8 cellular contexts compared by ENCODE assay signal in genomic region chr22:29307658-29308147, GRCh38. TPM values are rescaled to one million over a fixed set of nuclear protein-coding genes. Genes with fewer than 3 reads are reported as not detected.
DNase-seq lines count a peak whose midpoint lies in the region; ATAC-seq and TF ChIP-seq lines count a peak whose summit lies in the region.

No MANE protein-coding gene starts in this region.

- DNase-seq in CD8-positive, alpha-beta T cell = no peak
- no peak for DNase-seq in Peyer's patch
- no peak for DNase-seq in esophagus muscularis mucosa (ENCODE audit: extremely low spot score)
- DNase-seq in ovary = no peak
- DNase-seq in pons (ENCODE audit: low spot score) = no peak
- DNase-seq in stimulated activated CD4-positive, alpha-beta T cell treated with anti-CD3 and anti-CD28 coated beads, Interleukin-2, amount 100 ng/mL, for 48 hours = no peak

- H3K4me3 Mint-ChIP-seq in CD8-positive, alpha-beta T cell = peak overlapping the region; percentile 82

- H3K27ac ChIP-seq in CD8-positive, alpha-beta T cell (ENCODE audit: low read depth, low read length) = no peak overlapping the region
- H3K27ac ChIP-seq in Peyer's patch (peak overlapping the region; percentile 75 to 90 (median 84)), esophagus muscularis mucosa (replicated peaks in 1 of 4) (peak overlapping the region; percentile 92 to 97 (median 94)), ovary (peak overlapping the region; percentile 46 to 75)

- peaks cover 15% of the 10 kb centered on the region for H3K4me1 Mint-ChIP-seq in CD8-positive, alpha-beta T cell (ENCODE audit: low read depth)

- POLR2A ChIA-PET in CD8-positive, alpha-beta T cell (lab: Charles Lee) = no interaction called here

- no peak overlapping the region for H3K27ac Mint-ChIP-seq in CD8-positive, alpha-beta T cell

- H3K9me3 ChIP-seq in CD8-positive, alpha-beta T cell (ENCODE audit: low read length) = no peaks in the 10 kb centered on the region
- H3K9me3 ChIP-seq in Peyer's patch (no peaks in the 10 kb centered on the region), esophagus muscularis mucosa (no peaks in the 10 kb centered on the region), ovary (no peaks in the 10 kb centered on the region)

- TF ChIP-seq CTCF in CD8-positive, alpha-beta T cell (IDR thresholded peaks at IDR 0.05) = no peak
- TF ChIP-seq CTCF in Peyer's patch (IDR thresholded peaks at IDR 0.05) (no peak), esophagus muscularis mucosa (IDR thresholded peaks at IDR 0.05) (no peak), ovary (IDR thresholded peaks at IDR 0.05) (no peak)

- H3K27me3 ChIP-seq in CD8-positive, alpha-beta T cell (ENCODE audit: insufficient read depth, low read length) = peaks cover 6% of the 10 kb centered on the region
- H3K27me3 ChIP-seq in Peyer's patch = no peaks in the 10 kb centered on the region
- no peaks in the 10 kb centered on the region for H3K27me3 ChIP-seq in esophagus muscularis mucosa
- H3K27me3 ChIP-seq in ovary = no peaks in the 10 kb centered on the region

- CTCF ChIA-PET in CD8-positive, alpha-beta T cell (lab: Charles Lee) = no interaction called here

- intact Hi-C loops in CD8-positive, alpha-beta T cell (cut with DNase I, micrococcal nuclease) = no loop called here
- intact Hi-C loops in esophagus muscularis mucosa (cut with DNase I) (loop anchor here (2.0 kb wide), 2 partner anchors 39 to 81 kb away; partner anchors contain the start of genes AP1B1 and EWSR1), ovary (cut with DNase I) (no loop called here)

- peaks cover 25% of the 10 kb centered on the region for H3K27me3 Mint-ChIP-seq in CD8-positive, alpha-beta T cell (ENCODE audit: low read depth)

- 59% methylated on average over 7 of the region's 17 CpGs for WGBS in esophagus muscularis mucosa
- WGBS in ovary, 3 donors = 76 to 83% (median 81%) methylated on average over 16 to 17 of the region's 17 CpGs

- no peaks in the 10 kb centered on the region for H3K36me3 ChIP-seq in CD8-positive, alpha-beta T cell (ENCODE audit: insufficient read depth, low read length)
- H3K36me3 ChIP-seq in Peyer's patch = no peaks in the 10 kb centered on the region
- peaks cover 0 to 11% (median 4%) of the 10 kb centered on the region in 4 donors for H3K36me3 ChIP-seq in esophagus muscularis mucosa
- no peaks in the 10 kb centered on the region for H3K36me3 ChIP-seq in ovary

- H3K4me1 ChIP-seq in CD8-positive, alpha-beta T cell (ENCODE audit: insufficient read depth, low read length) = peaks cover 13% of the 10 kb centered on the region
- peaks cover 8 to 56% (median 25%) of the 10 kb centered on the region in 4 donors for H3K4me1 ChIP-seq in Peyer's patch
- peaks cover 60 to 75% (median 69%) of the 10 kb centered on the region in 4 donors for H3K4me1 ChIP-seq in esophagus muscularis mucosa
- peaks cover 19% of the 10 kb centered on the region for H3K4me1 ChIP-seq in ovary (ENCODE audit: insufficient read depth)

- H3K4me3 ChIP-seq in CD8-positive, alpha-beta T cell (ENCODE audit: low read depth, low read length) = no peak overlapping the region
- H3K4me3 ChIP-seq in Peyer's patch (peak overlapping the region; percentile 60 to 86 (median 82)), esophagus muscularis mucosa (peak overlapping the region; percentile 88 to 99 (median 96)), ovary (peak overlapping the region; percentile 80)

- TF ChIP-seq EP300 in esophagus muscularis mucosa (IDR thresholded peaks at IDR 0.05) (no peak), ovary (IDR thresholded peaks at IDR 0.05) (no peak)

- no peaks in the 10 kb centered on the region for H3K36me3 Mint-ChIP-seq in CD8-positive, alpha-beta T cell

- H3K9me3 Mint-ChIP-seq in CD8-positive, alpha-beta T cell = no peaks in the 10 kb centered on the region

- no peak for ATAC-seq in CD8-positive, alpha-beta T cell
- ATAC-seq in HG03280 (IDR thresholded peaks at IDR 0.05; ENCODE audit: unreplicated experiment) = no peak
- no peak for ATAC-seq in HG02759 (IDR thresholded peaks at IDR 0.05; ENCODE audit: unreplicated experiment)

- no peak for TF ChIP-seq POLR2A in Peyer's patch (IDR thresholded peaks at IDR 0.05)
- TF ChIP-seq POLR2A in esophagus muscularis mucosa (IDR thresholded peaks at IDR 0.05; ENCODE audit: low read depth) = no peak
- TF ChIP-seq POLR2A in ovary (IDR thresholded peaks at IDR 0.05) = no peak

RNA-seq across cellular contexts. Expression of gene GAS2L1, which starts 1.3 kb away (rescaled TPM):
- not detected for total RNA-seq in CD8-positive, alpha-beta T cell
- 10 to 100 TPM; 20.6 to 63.1 (median 35.6) TPM for total RNA-seq in Peyer's patch
- 10 to 100 TPM; 25.8 to 63.9 (median 38.8) TPM for total RNA-seq in esophagus muscularis mucosa
- total RNA-seq in ovary = 10 to 100 TPM in 4 of 7 donors, 1 to 10 TPM in 3; 6.2 to 21.0 (median 12.5) TPM
- 1 to 10 TPM; 2.1 to 9.8 TPM for polyA plus RNA-seq in ovary

RNA-seq across cellular contexts. Expression of gene RASL10A, which starts 7.8 kb away (rescaled TPM):
- total RNA-seq in CD8-positive, alpha-beta T cell = under 1 TPM; 0.44 to 0.49 TPM
- 1 to 10 TPM in 2 of 4 donors, under 1 TPM in 1, not detected in 1; 0.85 to 9.0 (median 5.6) TPM for total RNA-seq in Peyer's patch
- 1 to 10 TPM in 1 of 4 donors, under 1 TPM in 2, not detected in 1; 0.50 to 1.6 (median 0.84) TPM for total RNA-seq in esophagus muscularis mucosa
- under 1 TPM in 4 of 7 donors, not detected in 3; 0.22 to 0.53 (median 0.41) TPM for total RNA-seq in ovary
- polyA plus RNA-seq in ovary = under 1 TPM; 0.30 to 0.45 TPM

RNA-seq across cellular contexts. Expression of gene EWSR1, which starts 39.6 kb away (rescaled TPM):
- 100 to 1,000 TPM; 326 to 352 TPM for total RNA-seq in CD8-positive, alpha-beta T cell
- total RNA-seq in Peyer's patch = 100 to 1,000 TPM; 186 to 444 (median 276) TPM
- total RNA-seq in esophagus muscularis mucosa = 100 to 1,000 TPM; 183 to 203 (median 198) TPM
- 100 to 1,000 TPM; 127 to 191 (median 170) TPM for total RNA-seq in ovary
- polyA plus RNA-seq in ovary = 100 to 1,000 TPM; 136 to 175 TPM

RNA-seq across cellular contexts. Expression of gene RHBDD3, which starts 39.9 kb away (rescaled TPM):
- total RNA-seq in CD8-positive, alpha-beta T cell = 10 to 100 TPM; 10.2 to 10.9 TPM
- total RNA-seq in Peyer's patch (10 to 100 TPM; 25.4 to 47.2 (median 36.2) TPM), esophagus muscularis mucosa (10 to 100 TPM; 12.6 to 23.5 (median 20.7) TPM), ovary (10 to 100 TPM; 16.9 to 26.8 (median 19.4) TPM)
- polyA plus RNA-seq in ovary = 10 to 100 TPM in 1 of 2 donors, 1 to 10 TPM in 1; 4.2 to 22.5 TPM

Comparison
In these comparisons a context has a peak if more than half of its experiments do, and no peak if none do; other contexts are left out.
1. RNA of gene GAS2L1, which starts 1.3 kb away (total RNA-seq): 25.8 to 63.9 TPM in esophagus muscularis mucosa, 20.6 to 63.1 TPM in Peyer's patch and 6.2 to 21.0 TPM in ovary; not detected in CD8-positive, alpha-beta T cell; every median in the first group is over 4 times any median in the second.